1 cellular context compared by ENCODE assay signal in genomic region chr20:51496964-51497363, GRCh38.
TF ChIP-seq lines count a peak whose summit lies in the region.

No MANE protein-coding gene starts in this region.

TF ChIP-seq in IMR-90, 13 proteins besides CTCF, POLR2A, EP300 and RAD21:
- TF ChIP-seq BHLHE40 (IDR thresholded peaks at IDR 0.05; ENCODE audit: low read depth, low read length) = no peak
- no peak for TF ChIP-seq SMC3 (IDR thresholded peaks at IDR 0.05; ENCODE audit: low read depth, low read length)
- no peak for TF ChIP-seq USF2 (IDR thresholded peaks at IDR 0.05; ENCODE audit: low read depth, low read length)
- TF ChIP-seq CEBPB (IDR thresholded peaks at IDR 0.05; ENCODE audit: low read depth, low read length) = no peak
- no peak for TF ChIP-seq MAFK (IDR thresholded peaks at IDR 0.05; ENCODE audit: low read depth, low read length)
- TF ChIP-seq NFE2L2 (IDR thresholded peaks at IDR 0.05; ENCODE audit: low read depth, low read length) = no peak
- no peak for TF ChIP-seq RFX5 (IDR thresholded peaks at IDR 0.05; ENCODE audit: low read depth, low read length)
- no peak for TF ChIP-seq FOS (IDR thresholded peaks at IDR 0.05; ENCODE audit: low read depth, low read length)
- no peak for TF ChIP-seq RCOR1 (IDR thresholded peaks at IDR 0.05; ENCODE audit: insufficient replicate concordance, low read length)
- no peak for TF ChIP-seq MAZ (IDR thresholded peaks at IDR 0.05; ENCODE audit: borderline replicate concordance, low read depth, low read length)
- no peak for TF ChIP-seq MXI1 (IDR thresholded peaks at IDR 0.05; ENCODE audit: borderline replicate concordance, low read depth, low read length)
- TF ChIP-seq ELK1 (IDR thresholded peaks at IDR 0.05; ENCODE audit: borderline replicate concordance, low read depth, low read length) = no peak
- TF ChIP-seq CHD1 (IDR thresholded peaks at IDR 0.05; ENCODE audit: low read depth, low read length) = no peak
